1 cellular context compared by ENCODE assay signal in genomic region chr3:40924559-40925058, GRCh38.
TF ChIP-seq lines count a peak whose summit lies in the region.

No MANE protein-coding gene starts in this region.

TF ChIP-seq in HepG2, 621 proteins besides CTCF, POLR2A, EP300 and RAD21 (continued from another document):
- TF ChIP-seq PAXIP1 (CRISPR knock-in tag; conservative IDR thresholded peaks at IDR 0.05) (0 out of 2 replicates have a peak, but pooled peaks have one; percentile 23), ZFAT (CRISPR knock-in tag; conservative IDR thresholded peaks at IDR 0.05) (no peak), ZMYM3 (CRISPR knock-in tag; IDR thresholded peaks at IDR 0.05) (0 out of 2 replicates have a peak, but pooled peaks have one; percentile 25), SALL1 (CRISPR knock-in tag; IDR thresholded peaks at IDR 0.05) (peak; percentile 30; the same call in 1 of the 2 replicates), ZNF629 (CRISPR knock-in tag; conservative IDR thresholded peaks at IDR 0.05) (peak; percentile 4; the same call in 1 of the 2 replicates), ETV6 (CRISPR knock-in tag; conservative IDR thresholded peaks at IDR 0.05) (no peak), HNF4G (IDR thresholded peaks at IDR 0.05; ENCODE audit: borderline replicate concordance, low read depth, low read length) (peak; percentile 48; the same call in 1 of the 2 replicates), HNF4G (CRISPR knock-in tag; IDR thresholded peaks at IDR 0.05; ENCODE audit: borderline replicate concordance, low read depth) (no peak), ARID5B (CRISPR knock-in tag; IDR thresholded peaks at IDR 0.05) (peak; percentile 53; the same call in 1 of the 2 replicates), FOXA1 (IDR thresholded peaks at IDR 0.05) (no peak), FOXA1 (CRISPR knock-in tag; IDR thresholded peaks at IDR 0.05) (0 out of 2 replicates have a peak, but pooled peaks have one; percentile 2), NCOR1 (IDR thresholded peaks at IDR 0.05; ENCODE audit: borderline replicate concordance, low read length) (peak; percentile 31; the same call in 1 of the 2 replicates), GTF3A (CRISPR knock-in tag; conservative IDR thresholded peaks at IDR 0.05) (no peak), ZNF512 (CRISPR knock-in tag; IDR thresholded peaks at IDR 0.05) (no peak), POLR2G (IDR thresholded peaks at IDR 0.05; ENCODE audit: low read depth, low read length) (no peak), NFIC (IDR thresholded peaks at IDR 0.05; ENCODE audit: low read length) (0 out of 2 replicates have a peak, but pooled peaks have one; percentile 26), ZMYM4 (CRISPR knock-in tag; IDR thresholded peaks at IDR 0.05) (no peak)
